12 cellular contexts compared by ENCODE assay signal in the genomic region with DNA sequence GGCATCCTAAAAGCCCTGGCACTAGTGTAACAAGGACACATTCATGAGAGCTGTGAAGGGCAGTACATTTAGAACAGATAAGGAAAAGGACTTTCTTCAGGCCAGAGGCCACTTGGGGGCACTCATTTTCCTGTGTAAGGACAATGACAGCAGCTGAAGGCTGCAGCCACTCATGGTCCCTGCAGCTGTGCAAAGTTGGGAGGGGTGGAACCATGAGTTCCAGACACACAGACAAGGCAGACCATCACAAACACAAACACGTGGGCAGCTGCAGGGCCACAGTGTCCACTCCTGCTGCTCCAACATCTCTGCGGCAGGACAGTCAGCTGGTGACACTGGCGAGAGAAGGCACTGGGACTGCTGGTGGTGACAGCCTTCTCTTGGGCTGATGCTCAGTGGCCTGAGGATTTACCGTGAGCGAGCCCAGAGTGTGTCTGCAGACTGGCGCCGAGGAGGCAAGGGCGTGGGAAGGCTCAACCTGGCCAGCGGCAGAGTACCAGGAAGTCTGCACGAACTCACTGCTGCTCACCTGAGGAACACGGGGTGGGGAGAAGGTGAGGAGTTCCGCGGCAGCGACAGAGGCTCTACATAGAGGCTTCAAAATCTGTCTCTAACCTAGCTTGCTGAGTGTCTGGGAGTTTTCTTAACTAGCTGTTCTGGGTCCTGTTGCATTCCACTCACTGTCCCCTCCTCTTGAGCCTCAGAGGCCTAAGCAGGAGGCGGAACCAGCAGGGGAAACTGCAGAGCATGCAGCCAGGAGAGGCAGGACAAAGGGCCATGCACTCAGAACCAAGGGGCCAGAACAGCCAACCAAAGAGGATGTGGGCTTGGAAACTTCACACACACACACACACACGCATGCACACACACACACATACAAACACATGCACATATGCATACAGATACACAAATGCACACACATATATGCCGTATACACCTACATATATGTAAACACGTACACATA.
A peak's percentile ranks its signal among the peaks of the same experiment; 100 is the strongest.
DNase-seq lines count a peak whose midpoint lies in the region; TF ChIP-seq lines count a peak whose summit lies in the region.
"Had no signal": no experiment of that assay in that cellular context is flagged by ENCODE, and none has a peak within 500 bp of the region (broad histone marks: within the 10 kb centered on the region; RNA-seq: fewer than 3 reads in every experiment).

No MANE protein-coding gene starts in this region.

- TF ChIP-seq CTCF in GM10266 (IDR thresholded peaks at IDR 0.05; ENCODE audit: control insufficient read depth, insufficient read depth, low read depth, missing control alignments), result peak; percentile 17
- TF ChIP-seq CTCF in left ventricle myocardium inferior (IDR thresholded peaks at IDR 0.05; ENCODE audit: borderline replicate concordance), result peak; percentile 46
- no peak for TF ChIP-seq CTCF in MCF 10A (IDR thresholded peaks at IDR 0.05; ENCODE audit: unreplicated experiment)

- intact Hi-C loops in left ventricle myocardium inferior (cut with micrococcal nuclease), result no loop called here
- intact Hi-C loops in MCF 10A (cut with micrococcal nuclease), result no loop called here

- BruUV-seq in MCF 10A (replicated peaks; lab: Mats Ljungman, UMichigan), result no TSS peak

- no peaks in the 10 kb centered on the region for H3K27me3 ChIP-seq in left ventricle myocardium inferior (ENCODE audit: low read depth)

- no peak overlapping the region for H3K27ac Mint-ChIP-seq in MCF 10A (ENCODE audit: low read depth, unreplicated experiment)
- H3K27ac Mint-ChIP-seq: activated CD4-positive, alpha-beta T cell treated with anti-CD3 and anti-CD28 coated beads, Interleukin-2, amount 10 ng/mL, durations not matched to agents 7 days and 5 days had no signal

- H3K27ac ChIP-seq in left ventricle myocardium inferior (replicated peaks), result peak overlapping the region; percentile 77
- H3K27ac ChIP-seq: epithelial cell of prostate had no signal

- CTCF ChIA-PET in MCF 10A (lab: Yijun Ruan, JAX), result interaction anchor here (0.6 to 2.2 kb wide), 5 partner anchors 9 to 519 kb away, joined by 3 to 12 read pairs (median 8); no protein-coding TSS in a partner anchor

- H3K9me3 Mint-ChIP-seq in MCF 10A (ENCODE audit: unreplicated experiment), result peaks cover 6% of the 10 kb centered on the region
- H3K9me3 Mint-ChIP-seq: activated CD4-positive, alpha-beta T cell treated with anti-CD3 and anti-CD28 coated beads, Interleukin-2, amount 10 ng/mL, durations not matched to agents 7 days and 5 days had no signal

- no peak for DNase-seq in GM10266 (ENCODE audit: extremely low spot score)
- DNase-seq in NCI-H774 (lab: John Stamatoyannopoulos, UW), result peak; percentile 4
- DNase-seq in left ventricle myocardium inferior, result no peak
- DNase-seq in pons (ENCODE audit: low spot score), result peak; percentile 99
- no peak for DNase-seq in NCI-H1105 treated with DMSO at 0.1 percent for 48 hours (lab: John Stamatoyannopoulos, UW)
- no peak for DNase-seq in NOMO-1 treated with dmso at 0.1 percent for 144 hours (lab: John Stamatoyannopoulos, UW; ENCODE audit: unreplicated experiment)
- DNase-seq in MCF 10A (ENCODE audit: unreplicated experiment), result no peak
- no peak for DNase-seq in stimulated activated CD8-positive, alpha-beta memory T cell treated with anti-CD3 and anti-CD28 coated beads, Interleukin-4, amount 100 ng/mL, for 48 hours
- DNase-seq: activated CD4-positive, alpha-beta T cell treated with anti-CD3 and anti-CD28 coated beads, Interleukin-2, amount 10 ng/mL, durations not matched to agents 7 days and 5 days; kidney glomerular epithelial cell; NCI-H1436 had no signal

- POLR2A ChIA-PET in MCF 10A (lab: Yijun Ruan, JAX), result interaction anchor here (0.7 kb wide), 1 partner anchor 14 kb away, joined by 3 read pairs; no protein-coding TSS in a partner anchor

- H3K27me3 Mint-ChIP-seq in MCF 10A (ENCODE audit: insufficient read depth, unreplicated experiment), result no peaks in the 10 kb centered on the region

- H3K36me3 ChIP-seq in left ventricle myocardium inferior, result no peaks in the 10 kb centered on the region

- no peak overlapping the region for H3K4me3 Mint-ChIP-seq in MCF 10A (ENCODE audit: unreplicated experiment)
- H3K4me3 Mint-ChIP-seq: activated CD4-positive, alpha-beta T cell treated with anti-CD3 and anti-CD28 coated beads, Interleukin-2, amount 10 ng/mL, durations not matched to agents 7 days and 5 days had no signal

- peaks cover 8% of the 10 kb centered on the region for H3K4me1 Mint-ChIP-seq in MCF 10A (ENCODE audit: insufficient read depth, unreplicated experiment)

- no peaks in the 10 kb centered on the region for H3K36me3 Mint-ChIP-seq in MCF 10A (ENCODE audit: insufficient read depth, unreplicated experiment)

- H3K9me3 ChIP-seq in left ventricle myocardium inferior (replicated peaks), result no peaks in the 10 kb centered on the region

- H3K4me1 ChIP-seq in left ventricle myocardium inferior, result peaks cover 31% of the 10 kb centered on the region

- H3K4me3 ChIP-seq in left ventricle myocardium inferior, result no peak overlapping the region

Comparison
In these comparisons a context has a peak if more than half of its experiments do, and no peak if none do; other contexts are left out.
1. DNase-seq: peak in NCI-H774 (single experiment) and pons (single experiment); none in GM10266 (single experiment), left ventricle myocardium inferior (single experiment), NCI-H1105 treated with DMSO at 0.1 percent for 48 hours (single experiment), NOMO-1 treated with dmso at 0.1 percent for 144 hours (single experiment), MCF 10A (single experiment) and stimulated activated CD8-positive, alpha-beta memory T cell treated with anti-CD3 and anti-CD28 coated beads, Interleukin-4, amount 100 ng/mL, for 48 hours (single experiment).